In genomic region chr5:179802207-179802883, GRCh38 we compare ENCODE assay signal across 10 cellular contexts. TPM values are rescaled to one million over a fixed set of nuclear protein-coding genes. Genes with fewer than 3 reads are reported as not detected.
DNase-seq lines count a peak whose midpoint lies in the region; ATAC-seq and TF ChIP-seq lines count a peak whose summit lies in the region.
"Had no signal": no experiment of that assay in that cellular context is flagged by ENCODE, and none has a peak within 500 bp of the region (broad histone marks: within the 10 kb centered on the region; RNA-seq: fewer than 3 reads in every experiment).

No MANE protein-coding gene starts in this region.

- WGBS in lower leg skin, 2 donors, result 83 to 85% methylated on average over 15 to 18 of the region's 19 CpGs

- H3K27me3 Mint-ChIP-seq in activated T-helper 2 cell treated with anti-CD3 and anti-CD28 coated beads, Interferon-gamma antibody, Interleukin-2, Interleukin-4, amounts not matched to agents 10 μg/mL and 5 μg/mL and 100 μg/mL, durations not matched to agents 14 hours and 24 hours and 36 hours (ENCODE audit: low read depth), result no peaks in the 10 kb centered on the region

- peak overlapping the region; percentile 43; the same call in 1 of the 2 replicates for H3K9ac ChIP-seq in BLaER1

- peaks cover 34% of the 10 kb centered on the region for H3K36me3 Mint-ChIP-seq in activated T-helper 2 cell treated with anti-CD3 and anti-CD28 coated beads, Interferon-gamma antibody, Interleukin-2, Interleukin-4, amounts not matched to agents 10 μg/mL and 5 μg/mL and 100 μg/mL, durations not matched to agents 14 hours and 24 hours and 36 hours (ENCODE audit: low read depth)

- ATAC-seq in GM21576 (IDR thresholded peaks at IDR 0.05; ENCODE audit: unreplicated experiment), result no peak

- DNase-seq in GM20000 (ENCODE audit: low spot score), result peak; percentile 6
- no peak for DNase-seq in activated T-helper 2 cell treated with anti-CD3 and anti-CD28 coated beads, Interferon-gamma antibody, Interleukin-2, Interleukin-4, amounts not matched to agents 10 μg/mL and 5 μg/mL and 100 μg/mL, durations not matched to agents 14 hours and 24 hours and 36 hours (ENCODE audit: low spot score)
- peak; percentile 15 to 86 for DNase-seq in lower leg skin (ENCODE audit: low spot score in 2 of 2)
- no peak for DNase-seq in superior temporal gyrus (ENCODE audit: extremely low spot score)
- DNase-seq in HAP-1 (ENCODE audit: low spot score in 2 of 2), result no peak
- no peak for DNase-seq in NCI-H1436 treated with DMSO at 0.1 percent for 48 hours (lab: John Stamatoyannopoulos, UW)
- DNase-seq: SHP77 treated with DMSO at 0.1 percent for 48 hours had no signal

- in situ Hi-C loops in HAP-1 (cut with MboI; ENCODE audit: low sequenced_read_pairs), result no loop called here

- peaks cover 49% of the 10 kb centered on the region for H3K4me1 ChIP-seq in BLaER1
- H3K4me1 ChIP-seq in HAP-1, result peaks cover 5% of the 10 kb centered on the region

- no peak for TF ChIP-seq CTCF in GM20000 (IDR thresholded peaks at IDR 0.05; ENCODE audit: extremely low read depth, missing control alignments)
- no peak for TF ChIP-seq CTCF in lower leg skin (IDR thresholded peaks at IDR 0.05)

- intact Hi-C loops in activated T-helper 2 cell treated with anti-CD3 and anti-CD28 coated beads, Interferon-gamma antibody, Interleukin-2, Interleukin-4, amounts not matched to agents 10 μg/mL and 5 μg/mL and 100 μg/mL, durations not matched to agents 14 hours and 24 hours and 36 hours (cut with micrococcal nuclease), result loop anchor here (1.0 to 10.0 kb wide), 6 partner anchors 35 to 180 kb away; partner anchors contain the start of genes CANX, HNRNPH1 and MRNIP
- intact Hi-C loops in lower leg skin (cut with DNase I; ENCODE audit: low total_unique reads), result loop anchor here (10.0 kb wide), 1 partner anchor 102 kb away; the partner anchor contains the start of gene TBC1D9B

- H3K9me3 ChIP-seq in BLaER1 (no peaks in the 10 kb centered on the region), HAP-1 (no peaks in the 10 kb centered on the region)

- peaks cover 30% of the 10 kb centered on the region for H3K4me1 Mint-ChIP-seq in activated T-helper 2 cell treated with anti-CD3 and anti-CD28 coated beads, Interferon-gamma antibody, Interleukin-2, Interleukin-4, amounts not matched to agents 10 μg/mL and 5 μg/mL and 100 μg/mL, durations not matched to agents 14 hours and 24 hours and 36 hours (ENCODE audit: low read depth)

- H3K4me3 Mint-ChIP-seq in activated T-helper 2 cell treated with anti-CD3 and anti-CD28 coated beads, Interferon-gamma antibody, Interleukin-2, Interleukin-4, amounts not matched to agents 10 μg/mL and 5 μg/mL and 100 μg/mL, durations not matched to agents 14 hours and 24 hours and 36 hours (ENCODE audit: low read depth), result no peak overlapping the region
- H3K4me3 Mint-ChIP-seq: mesothelial cell of epicardium had no signal

- no peak overlapping the region for H3K27ac ChIP-seq in BLaER1

- TF ChIP-seq POLR2A in lower leg skin (IDR thresholded peaks at IDR 0.05), result no peak

- H3K4me3 ChIP-seq in BLaER1 (no peak overlapping the region), lower leg skin (ENCODE audit: low read depth, poor library complexity, severe bottlenecking) (no peak overlapping the region), HAP-1 (no peak overlapping the region)

- peaks cover 46% of the 10 kb centered on the region for H3K36me3 ChIP-seq in BLaER1
- peaks cover 46% of the 10 kb centered on the region for H3K36me3 ChIP-seq in HAP-1 (replicated peaks)

- H3K9me3 Mint-ChIP-seq in activated T-helper 2 cell treated with anti-CD3 and anti-CD28 coated beads, Interferon-gamma antibody, Interleukin-2, Interleukin-4, amounts not matched to agents 10 μg/mL and 5 μg/mL and 100 μg/mL, durations not matched to agents 14 hours and 24 hours and 36 hours, result no peaks in the 10 kb centered on the region
- H3K9me3 Mint-ChIP-seq: mesothelial cell of epicardium had no signal

- no peaks in the 10 kb centered on the region for H3K27me3 ChIP-seq in BLaER1
- H3K27me3 ChIP-seq in HAP-1 (ENCODE audit: low read depth), result no peaks in the 10 kb centered on the region

- H3K27ac Mint-ChIP-seq in activated T-helper 2 cell treated with anti-CD3 and anti-CD28 coated beads, Interferon-gamma antibody, Interleukin-2, Interleukin-4, amounts not matched to agents 10 μg/mL and 5 μg/mL and 100 μg/mL, durations not matched to agents 14 hours and 24 hours and 36 hours, result peak overlapping the region; percentile 42
- H3K27ac Mint-ChIP-seq: mesothelial cell of epicardium had no signal

- peak overlapping the region; percentile 95 for H3K4me2 ChIP-seq in BLaER1

- H4K20me1 ChIP-seq in BLaER1, result peaks cover 53% of the 10 kb centered on the region

RNA-seq across cellular contexts. Expression of gene MGAT4B, which starts 4.3 kb away (rescaled TPM):
- total RNA-seq in activated T-helper 2 cell treated with anti-CD3 and anti-CD28 coated beads, Interferon-gamma antibody, Interleukin-2, Interleukin-4, amounts not matched to agents 10 μg/mL and 5 μg/mL and 100 μg/mL, durations not matched to agents 14 hours and 24 hours and 36 hours, result 135 and 139 TPM in 2 replicates
- 100 to 1,000 TPM in 2 of 4 donors, 10 to 100 TPM in 2; 86.3 to 113 (median 101) TPM for total RNA-seq in lower leg skin

RNA-seq across cellular contexts. Expression of gene LTC4S, which starts 8.6 kb away (rescaled TPM):
- 0.62 and 3.2 TPM in 2 replicates for total RNA-seq in activated T-helper 2 cell treated with anti-CD3 and anti-CD28 coated beads, Interferon-gamma antibody, Interleukin-2, Interleukin-4, amounts not matched to agents 10 μg/mL and 5 μg/mL and 100 μg/mL, durations not matched to agents 14 hours and 24 hours and 36 hours
- 10 to 100 TPM in 2 of 4 donors, 1 to 10 TPM in 2; 3.5 to 14.8 (median 9.6) TPM for total RNA-seq in lower leg skin

RNA-seq across cellular contexts. Expression of gene SQSTM1, which starts 18.4 kb away (rescaled TPM):
- total RNA-seq in activated T-helper 2 cell treated with anti-CD3 and anti-CD28 coated beads, Interferon-gamma antibody, Interleukin-2, Interleukin-4, amounts not matched to agents 10 μg/mL and 5 μg/mL and 100 μg/mL, durations not matched to agents 14 hours and 24 hours and 36 hours, result 194 TPM in 2 replicates
- 100 to 1,000 TPM; 263 to 508 (median 298) TPM for total RNA-seq in lower leg skin

RNA-seq across cellular contexts. Expression of gene MRNIP, which starts 56.3 kb away (rescaled TPM):
- 24.4 and 30.1 TPM in 2 replicates for total RNA-seq in activated T-helper 2 cell treated with anti-CD3 and anti-CD28 coated beads, Interferon-gamma antibody, Interleukin-2, Interleukin-4, amounts not matched to agents 10 μg/mL and 5 μg/mL and 100 μg/mL, durations not matched to agents 14 hours and 24 hours and 36 hours
- 10 to 100 TPM; 13.7 to 44.9 (median 26.5) TPM for total RNA-seq in lower leg skin

Comparison
In these comparisons a context has a peak if more than half of its experiments do, and no peak if none do; other contexts are left out.
1. DNase-seq: peak in GM20000 (single experiment) and lower leg skin (2 of 2); none in activated T-helper 2 cell treated with anti-CD3 and anti-CD28 coated beads, Interferon-gamma antibody, Interleukin-2, Interleukin-4, amounts not matched to agents 10 μg/mL and 5 μg/mL and 100 μg/mL, durations not matched to agents 14 hours and 24 hours and 36 hours (single experiment), superior temporal gyrus (single experiment), HAP-1 (0 of 2) and NCI-H1436 treated with DMSO at 0.1 percent for 48 hours (single experiment).